In genomic region chr22:49727191-49727880, GRCh38 we compare ENCODE assay signal across 1 cellular context.
TF ChIP-seq lines count a peak whose summit lies in the region.

No MANE protein-coding gene starts in this region.

TF ChIP-seq in SK-N-SH, 30 proteins besides CTCF, POLR2A, EP300 and RAD21 (continued from another document):
- TF ChIP-seq USF2 (IDR thresholded peaks at IDR 0.05; ENCODE audit: borderline replicate concordance, low read depth, low read length), result no peak
- TF ChIP-seq MAX (IDR thresholded peaks at IDR 0.05; ENCODE audit: low read depth), result no peak
- TF ChIP-seq NFIC (IDR thresholded peaks at IDR 0.05; ENCODE audit: borderline replicate concordance), result no peak
- no peak for TF ChIP-seq TEAD4 (IDR thresholded peaks at IDR 0.05; ENCODE audit: borderline replicate concordance, insufficient read depth)
- no peak for TF ChIP-seq FOSL2 (IDR thresholded peaks at IDR 0.05; ENCODE audit: borderline replicate concordance, low read depth)
- TF ChIP-seq IRF3 (IDR thresholded peaks at IDR 0.05; ENCODE audit: low read depth, low read length), result no peak
- no peak for TF ChIP-seq MEF2A (IDR thresholded peaks at IDR 0.05; ENCODE audit: borderline replicate concordance, low read depth)
- no peak for TF ChIP-seq JUND (IDR thresholded peaks at IDR 0.05)
- no peak for TF ChIP-seq RFX5 (IDR thresholded peaks at IDR 0.05; ENCODE audit: low read length)
- TF ChIP-seq GATA2 (CRISPR knock-in tag; IDR thresholded peaks at IDR 0.05), result no peak
- no peak for TF ChIP-seq FOXM1 (IDR thresholded peaks at IDR 0.05; ENCODE audit: low read depth)
- TF ChIP-seq NRF1 (IDR thresholded peaks at IDR 0.05; ENCODE audit: low read depth, low read length), result no peak
- no peak for TF ChIP-seq TCF12 (IDR thresholded peaks at IDR 0.05)
- TF ChIP-seq RCOR1 (IDR thresholded peaks at IDR 0.05; ENCODE audit: low read length), result no peak
TF ChIP-seq in SK-N-SH: peak in this region for 0.
